13 cellular contexts compared by ENCODE assay signal in genomic region chr9:132032584-132032945, GRCh38. TPM values are rescaled to one million over a fixed set of nuclear protein-coding genes. Genes with fewer than 3 reads are reported as not detected.
A peak's percentile ranks its signal among the peaks of the same experiment; 100 is the strongest.
DNase-seq lines count a peak whose midpoint lies in the region; ATAC-seq and TF ChIP-seq lines count a peak whose summit lies in the region.
"Had no signal": no experiment of that assay in that cellular context is flagged by ENCODE, and none has a peak within 500 bp of the region (broad histone marks: within the 10 kb centered on the region; RNA-seq: fewer than 3 reads in every experiment).

No MANE protein-coding gene starts in this region.

- TF ChIP-seq CTCF in GM10248 (IDR thresholded peaks at IDR 0.05; ENCODE audit: control extremely low read depth, extremely low read depth, low read depth, missing control alignments) (no peak), natural killer cell (IDR thresholded peaks at IDR 0.05) (no peak)

- intact Hi-C loops in natural killer cell (cut with micrococcal nuclease): no loop called here

- POLR2A ChIA-PET in GM10248 (lab: Yijun Ruan, JAX): no interaction called here

- CTCF ChIA-PET in GM10248 (lab: Yijun Ruan, JAX): interaction anchor here (1.9 kb wide), 1 partner anchor 25 kb away, joined by 4 read pairs; no protein-coding TSS in a partner anchor

- no peaks in the 10 kb centered on the region for H3K36me3 Mint-ChIP-seq in natural killer cell
- H3K36me3 Mint-ChIP-seq: activated naive CD8-positive, alpha-beta T cell treated with anti-CD3 and anti-CD28 coated beads, Interleukin-2, amount 10 ng/mL, durations not matched to agents 7 days and 5 days had no signal

- DNase-seq in GM10248 (ENCODE audit: extremely low spot score) (peak; percentile 19), astrocyte of the hippocampus (ENCODE audit: low read depth, low spot score) (peak; percentile 33), natural killer cell (no peak), NCI-H748 (lab: John Stamatoyannopoulos, UW; ENCODE audit: unreplicated experiment) (no peak), NCI-H187 treated with DMSO at 0.1 percent for 48 hours (lab: John Stamatoyannopoulos, UW) (no peak)
- DNase-seq in activated CD4-positive, alpha-beta T cell treated with anti-CD3 and anti-CD28 coated beads, Interleukin-2, amount 50 U/mL, for 1 hour: no peak
- DNase-seq: activated naive CD8-positive, alpha-beta T cell treated with anti-CD3 and anti-CD28 coated beads, Interleukin-2, amount 10 ng/mL, durations not matched to agents 7 days and 5 days; CD4-positive, CD25-positive, alpha-beta regulatory T cell; GOT3; NCI-H2107; stimulated activated CD4-positive, alpha-beta T cell treated with anti-CD3 and anti-CD28 coated beads, Interleukin-2, amount 100 ng/mL, for 48 hours had no signal

- no peaks in the 10 kb centered on the region for H3K27me3 Mint-ChIP-seq in natural killer cell (ENCODE audit: low read depth in 2 of 2)
- H3K27me3 Mint-ChIP-seq: activated naive CD8-positive, alpha-beta T cell treated with anti-CD3 and anti-CD28 coated beads, Interleukin-2, amount 10 ng/mL, durations not matched to agents 7 days and 5 days; CD4-positive, CD25-positive, alpha-beta regulatory T cell had no signal

- peaks cover 73 to 74% of the 10 kb centered on the region in 2 donors for H3K4me1 Mint-ChIP-seq in natural killer cell

- H3K4me3 Mint-ChIP-seq in natural killer cell: peak overlapping the region; percentile 80
- H3K4me3 Mint-ChIP-seq: activated naive CD8-positive, alpha-beta T cell treated with anti-CD3 and anti-CD28 coated beads, Interleukin-2, amount 10 ng/mL, durations not matched to agents 7 days and 5 days; CD4-positive, CD25-positive, alpha-beta regulatory T cell had no signal

- no peaks in the 10 kb centered on the region for H3K9me3 Mint-ChIP-seq in natural killer cell
- H3K9me3 Mint-ChIP-seq: activated naive CD8-positive, alpha-beta T cell treated with anti-CD3 and anti-CD28 coated beads, Interleukin-2, amount 10 ng/mL, durations not matched to agents 7 days and 5 days; CD4-positive, CD25-positive, alpha-beta regulatory T cell had no signal

- H3K27ac Mint-ChIP-seq in natural killer cell: peak overlapping the region; percentile 78 to 82
- H3K27ac Mint-ChIP-seq: activated naive CD8-positive, alpha-beta T cell treated with anti-CD3 and anti-CD28 coated beads, Interleukin-2, amount 10 ng/mL, durations not matched to agents 7 days and 5 days; CD4-positive, CD25-positive, alpha-beta regulatory T cell had no signal

- peak; percentile 28 for ATAC-seq in HG02623 (IDR thresholded peaks at IDR 0.05; ENCODE audit: unreplicated experiment)
- ATAC-seq in natural killer cell: peak; percentile 47 to 62 (median 48)
- ATAC-seq: sciatic nerve had no signal

RNA-seq across cellular contexts. Expression of gene MED27, which starts 47.1 kb away (rescaled TPM):
- 10 to 100 TPM; 24.4 to 27.3 (median 26.9) TPM for total RNA-seq in natural killer cell

Comparison
In these comparisons a context has a peak if more than half of its experiments do, and no peak if none do; other contexts are left out.
1. DNase-seq: peak in GM10248 (single experiment) and astrocyte of the hippocampus (single experiment); none in natural killer cell (single experiment), NCI-H748 (single experiment), activated CD4-positive, alpha-beta T cell treated with anti-CD3 and anti-CD28 coated beads, Interleukin-2, amount 50 U/mL, for 1 hour (single experiment) and NCI-H187 treated with DMSO at 0.1 percent for 48 hours (single experiment).